In genomic region chr1:20416706-20417105, GRCh38 we compare ENCODE assay signal across 30 cellular contexts.
"Had no signal": no experiment of that assay in that cellular context is flagged by ENCODE, and none has a peak within 500 bp of the region (broad histone marks: within the 10 kb centered on the region; RNA-seq: fewer than 3 reads in every experiment).

No MANE protein-coding gene starts in this region.

- ATAC-seq: activated T-helper 17 cell treated with anti-CD3 and anti-CD28 coated beads, Interleukin-2, amount 50 U/mL, for 72 hours; T-helper 17 cell had no signal

- H3K4me3 ChIP-seq: cardiac muscle cell, PC-9 had no signal

- DNase-seq: activated B cell treated with CpG ODN at 0.5 μM for 24 hours; activated CD4-positive, alpha-beta memory T cell treated with anti-CD3 and anti-CD28 coated beads, Interleukin-2, amount 10 ng/mL, durations not matched to agents 7 days and 5 days; activated CD4-positive, alpha-beta T cell treated with anti-CD3 and anti-CD28 coated beads for 1 hour; activated CD4-positive, alpha-beta T cell treated with anti-CD3 and anti-CD28 coated beads, Interleukin-2, amount 10 ng/mL, durations not matched to agents 24 days and 14 days; activated gamma-delta T cell; activated naive CD4-positive, alpha-beta T cell treated with anti-CD3 and anti-CD28 coated beads for 36 hours; activated T-cell treated with anti-CD3 and anti-CD28 coated beads for 4 hours; activated T-cell treated with anti-CD3 and anti-CD28 coated beads, Interleukin-2, amount 50 U/mL, for 48 hours; amygdala; KBM-7; MV-4-11; NCI-H1092 treated with DMSO at 0.1 percent for 48 hours; NCI-H1417 treated with DMSO at 0.1 percent for 48 hours; NCI-H1694; NCI-H2029; NCI-H2107; NCI-H2171 treated with DMSO at 0.1 percent for 48 hours; NCI-H226; NCI-H510A; NCI-H526 treated with DMSO at 0.1 percent for 48 hours; NCI-H82; NK-92 treated with Interleukin-12 subunit alpha and Interleukin-12 subunit beta, amount 100 ng/mL, for 24 hours; PC-9; SIG-M5; T-helper 17 cell; T-helper 9 cell had no signal

- H3K4me1 Mint-ChIP-seq: activated T-helper 17 cell treated with anti-CD3 and anti-CD28 coated beads, Interleukin-2, amount 50 U/mL, for 72 hours had no signal

- H3K4me2 ChIP-seq: PC-9 had no signal

- H3K36me3 ChIP-seq: cardiac muscle cell had no signal

- H3K9me3 Mint-ChIP-seq: activated CD4-positive, alpha-beta memory T cell treated with anti-CD3 and anti-CD28 coated beads, Interleukin-2, amount 10 ng/mL, durations not matched to agents 7 days and 5 days; activated CD4-positive, alpha-beta T cell treated with anti-CD3 and anti-CD28 coated beads, Interleukin-2, amount 10 ng/mL, durations not matched to agents 24 days and 14 days had no signal

- H3K36me3 Mint-ChIP-seq: activated naive CD8-positive, alpha-beta T cell; brain had no signal

- H3K27ac ChIP-seq: cardiac muscle cell, PC-9 had no signal

- H3K27ac Mint-ChIP-seq: activated B cell treated with CpG ODN at 0.5 μM for 24 hours; activated CD4-positive, alpha-beta memory T cell treated with anti-CD3 and anti-CD28 coated beads, Interleukin-2, amount 10 ng/mL, durations not matched to agents 7 days and 5 days; activated CD4-positive, alpha-beta T cell treated with anti-CD3 and anti-CD28 coated beads, Interleukin-2, amount 10 ng/mL, durations not matched to agents 24 days and 14 days; activated naive CD4-positive, alpha-beta T cell treated with anti-CD3 and anti-CD28 coated beads for 36 hours; activated naive CD8-positive, alpha-beta T cell; activated T-helper 17 cell treated with anti-CD3 and anti-CD28 coated beads, Interleukin-2, amount 50 U/mL, for 72 hours; T-helper 17 cell had no signal

- H2AFZ ChIP-seq: PC-9 had no signal

- H3K4me3 Mint-ChIP-seq: activated B cell treated with CpG ODN at 0.5 μM for 24 hours; activated CD4-positive, alpha-beta memory T cell treated with anti-CD3 and anti-CD28 coated beads, Interleukin-2, amount 10 ng/mL, durations not matched to agents 7 days and 5 days; activated CD4-positive, alpha-beta T cell treated with anti-CD3 and anti-CD28 coated beads, Interleukin-2, amount 10 ng/mL, durations not matched to agents 24 days and 14 days; activated naive CD4-positive, alpha-beta T cell treated with anti-CD3 and anti-CD28 coated beads for 36 hours; activated naive CD8-positive, alpha-beta T cell; activated T-helper 17 cell treated with anti-CD3 and anti-CD28 coated beads, Interleukin-2, amount 50 U/mL, for 72 hours; brain; T-helper 17 cell had no signal
